In the genomic region with DNA sequence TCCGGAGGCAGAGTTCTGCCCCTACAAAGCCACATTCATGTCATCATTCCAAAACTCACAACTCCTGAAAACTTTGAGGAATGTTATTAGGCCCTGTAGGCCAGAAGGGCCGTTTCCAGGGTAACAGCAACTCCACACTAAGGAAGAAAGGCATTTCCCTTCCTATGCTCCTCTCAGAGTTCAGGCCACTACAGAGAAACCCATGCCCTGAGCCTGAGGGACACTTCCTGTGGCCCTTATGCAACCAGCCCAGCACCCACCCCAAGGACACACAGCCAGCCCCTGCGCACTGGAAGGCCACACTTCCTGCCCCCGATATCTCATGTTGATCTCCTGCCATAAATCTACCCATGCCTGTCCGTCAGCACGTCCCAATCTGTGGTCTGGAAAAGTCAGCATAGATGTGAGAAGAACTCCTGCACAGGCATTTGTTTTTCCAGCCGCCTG, we compare ENCODE assay signal across 10 cellular contexts.
DNase-seq lines count a peak whose midpoint lies in the region; ATAC-seq, FAIRE-seq and TF ChIP-seq lines count a peak whose summit lies in the region.
"Had no signal": no experiment of that assay in that cellular context is flagged by ENCODE, and none has a peak within 500 bp of the region (broad histone marks: within the 10 kb centered on the region; RNA-seq: fewer than 3 reads in every experiment).

No MANE protein-coding gene starts in this region.

- H3K4me3 ChIP-seq in HFF-Myc (replicated peaks; ENCODE audit: low read depth, low read length), result no peak overlapping the region
- H3K4me3 ChIP-seq in K562, result no peak overlapping the region

- WGBS in K562 (ENCODE audit: insufficient coverage, low coverage, missing lambda C conversion rate), result 19% methylated on average over 4 of the region's 7 CpGs

- CTCF ChIA-PET in K562 (lab: Yijun Ruan, JAX; ENCODE audit: low intra/inter-chr PET ratio), result no interaction called here

- peaks cover 3 to 7% of the 10 kb centered on the region in 2 experiments; a peak in 4 of 5 replicates for H3K4me1 ChIP-seq in K562 (replicated peaks in 1 of 2; ENCODE audit: control insufficient read depth in 2 of 2, insufficient read depth in 2 of 2, low read length in 2 of 2)

- no peaks in the 10 kb centered on the region for H3K36me3 ChIP-seq in K562 (ENCODE audit: control insufficient read depth, insufficient read depth, low read length)

- no TSS peak for BruUV-seq in K562 (replicated peaks; lab: Mats Ljungman, UMichigan)

- H3K9ac ChIP-seq in K562 (ENCODE audit: insufficient read depth in 1 of 2, low read depth in 2 of 2, low read length in 2 of 2), result no peak overlapping the region; a peak in 1 of 4 replicates

- DNase-seq in HFF-Myc (ENCODE audit: extremely low read depth, low read depth) (peak; percentile 40), K562 (ENCODE audit: extremely low read depth in 1 of 4, low spot score in 3 of 4) (peak in 2 of 4 experiments; percentile 13 to 30), hepatic stellate cell (ENCODE audit: low spot score) (peak; percentile 69), smooth muscle cell of the brain vasculature (ENCODE audit: low read depth, low spot score) (peak; percentile 35), NCI-H510A treated with DMSO at 0.1 percent for 48 hours (lab: John Stamatoyannopoulos, UW) (no peak), NOMO-1 treated with DMSO at 0.1 percent for 48 hours (lab: John Stamatoyannopoulos, UW; ENCODE audit: unreplicated experiment) (no peak)
- DNase-seq: stimulated activated CD4-positive, alpha-beta T cell treated with anti-CD3 and anti-CD28 coated beads, Interleukin-4, amount 100 ng/mL, for 24 hours had no signal

- peak; percentile 46 for FAIRE-seq in K562 (lab: Jason Lieb, UNC)
- FAIRE-seq: GM19239 had no signal

- H3K9me1 ChIP-seq in K562 (ENCODE audit: control insufficient read depth, insufficient read depth, low read length), result no peaks in the 10 kb centered on the region

- H3K79me2 ChIP-seq in K562 (ENCODE audit: control insufficient read depth, insufficient read depth, low read length), result no peaks in the 10 kb centered on the region

- 0 out of 2 replicates have a peak overlapping the region, but pooled peaks have one; percentile 11 for H3K4me2 ChIP-seq in K562 (ENCODE audit: insufficient read depth, low read length)

- peak overlapping the region; percentile 40; the same call in 1 of the 2 replicates for H2AFZ ChIP-seq in K562 (ENCODE audit: low read depth, low read length)

- POLR2A ChIA-PET in K562 (lab: Yijun Ruan, JAX), result no interaction called here

- no peaks in the 10 kb centered on the region for H4K20me1 ChIP-seq in K562 (replicated peaks; ENCODE audit: control insufficient read depth, insufficient read depth, low read length)

- TF ChIP-seq EP300 in K562 (IDR thresholded peaks at IDR 0.05; ENCODE audit: low read length), result peak; percentile 55; the same call in 1 of the 2 replicates

- H3K27me3 ChIP-seq in K562 (ENCODE audit: control insufficient read depth in 2 of 2, insufficient read depth in 2 of 2, low read length in 2 of 2), result no peaks in the 10 kb centered on the region

- intact Hi-C loops in K562 (cut with micrococcal nuclease), result no loop called here

- TF ChIP-seq RAD21 in K562 (CRISPR knock-in tag; conservative IDR thresholded peaks at IDR 0.05 in 1 of 2, IDR thresholded peaks at IDR 0.05 in 1 of 2), result peak in 1 of 2 experiments; percentile 21; a peak in 1 of 4 replicates

- TF ChIP-seq CTCF in HFF-Myc (IDR thresholded peaks at IDR 0.05; ENCODE audit: low read depth, low read length, missing control alignments) (no peak), K562 (IDR thresholded peaks at IDR 0.05 in 2 of 3, conservative IDR thresholded peaks at IDR 0.05 in 1 of 3; ENCODE audit: insufficient read depth in 2 of 3, low read depth in 1 of 3, low read length in 3 of 3) (no peak)

- no peaks in the 10 kb centered on the region for H3K9me3 ChIP-seq in K562 (replicated peaks; ENCODE audit: control insufficient read depth, insufficient read depth, low read depth, low read length)

- TF ChIP-seq POLR2A in K562 (conservative IDR thresholded peaks at IDR 0.05), result no peak

- ATAC-seq in K562 (no peak), GM19035 (IDR thresholded peaks at IDR 0.05; ENCODE audit: unreplicated experiment) (no peak), GM21390 (IDR thresholded peaks at IDR 0.05; ENCODE audit: unreplicated experiment) (no peak)

- in situ Hi-C loops in K562 (cut with MboI), result no loop called here

- H3K27ac ChIP-seq in K562 (ENCODE audit: extremely low read depth, low read depth, low read length), result no peak overlapping the region

TF ChIP-seq in K562, 482 proteins besides CTCF, POLR2A, EP300 and RAD21 (continues in another document):
- peak; percentile 38; the same call in 1 of the 2 replicates for TF ChIP-seq ARID1B (IDR thresholded peaks at IDR 0.05)
- no peak for TF ChIP-seq PCBP2 (IDR thresholded peaks at IDR 0.05; ENCODE audit: low read depth, low read length, poor library complexity, severe bottlenecking)
- peak in 1 of 2 experiments; percentile 67; a peak in 2 of 4 replicates for TF ChIP-seq RCOR1 (IDR thresholded peaks at IDR 0.05; ENCODE audit: borderline replicate concordance in 1 of 2, low read depth in 2 of 2, low read length in 2 of 2)
- TF ChIP-seq ZFX (CRISPR knock-in tag; IDR thresholded peaks at IDR 0.05), result 0 out of 2 replicates have a peak, but pooled peaks have one; percentile 23
- no peak for TF ChIP-seq RFX5 (IDR thresholded peaks at IDR 0.05; ENCODE audit: low read depth, low read length)
- no peak for TF ChIP-seq ZNF239 (CRISPR knock-in tag; IDR thresholded peaks at IDR 0.05)
- TF ChIP-seq ZNF384 (IDR thresholded peaks at IDR 0.05; ENCODE audit: low read depth, low read length), result no peak
- 0 out of 2 replicates have a peak, but pooled peaks have one; percentile 12 for TF ChIP-seq CXXC5 (CRISPR knock-in tag; IDR thresholded peaks at IDR 0.05)
- TF ChIP-seq, protein P1, sequence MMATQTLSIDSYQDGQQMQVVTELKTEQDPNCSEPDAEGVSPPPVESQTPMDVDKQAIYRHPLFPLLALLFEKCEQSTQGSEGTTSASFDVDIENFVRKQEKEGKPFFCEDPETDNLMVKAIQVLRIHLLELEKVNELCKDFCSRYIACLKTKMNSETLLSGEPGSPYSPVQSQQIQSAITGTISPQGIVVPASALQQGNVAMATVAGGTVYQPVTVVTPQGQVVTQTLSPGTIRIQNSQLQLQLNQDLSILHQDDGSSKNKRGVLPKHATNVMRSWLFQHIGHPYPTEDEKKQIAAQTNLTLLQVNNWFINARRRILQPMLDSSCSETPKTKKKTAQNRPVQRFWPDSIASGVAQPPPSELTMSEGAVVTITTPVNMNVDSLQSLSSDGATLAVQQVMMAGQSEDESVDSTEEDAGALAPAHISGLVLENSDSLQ (IDR thresholded peaks at IDR 0.05), result peak; percentile 93
- TF ChIP-seq, protein P2, sequence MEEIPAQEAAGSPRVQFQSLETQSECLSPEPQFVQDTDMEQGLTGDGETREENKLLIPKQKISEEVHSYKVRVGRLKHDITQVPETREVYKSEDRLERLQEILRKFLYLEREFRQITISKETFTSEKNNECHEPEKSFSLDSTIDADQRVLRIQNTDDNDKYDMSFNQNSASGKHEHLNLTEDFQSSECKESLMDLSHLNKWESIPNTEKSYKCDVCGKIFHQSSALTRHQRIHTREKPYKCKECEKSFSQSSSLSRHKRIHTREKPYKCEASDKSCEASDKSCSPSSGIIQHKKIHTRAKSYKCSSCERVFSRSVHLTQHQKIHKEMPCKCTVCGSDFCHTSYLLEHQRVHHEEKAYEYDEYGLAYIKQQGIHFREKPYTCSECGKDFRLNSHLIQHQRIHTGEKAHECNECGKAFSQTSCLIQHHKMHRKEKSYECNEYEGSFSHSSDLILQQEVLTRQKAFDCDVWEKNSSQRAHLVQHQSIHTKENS (CRISPR knock-in tag; IDR thresholded peaks at IDR 0.05), result no peak
- peak; percentile 64 for TF ChIP-seq GATA2 (CRISPR knock-in tag; IDR thresholded peaks at IDR 0.05)
- peak; percentile 73 to 79 for TF ChIP-seq NRF1 (conservative IDR thresholded peaks at IDR 0.05 in 1 of 2, IDR thresholded peaks at IDR 0.05 in 1 of 2)
- peak; percentile 26; the same call in 1 of the 2 replicates for TF ChIP-seq RNF2 (IDR thresholded peaks at IDR 0.05)
- no peak for TF ChIP-seq FIP1L1 (IDR thresholded peaks at IDR 0.05; ENCODE audit: low read depth, low read length, poor library complexity, severe bottlenecking)
- TF ChIP-seq, protein P3, sequence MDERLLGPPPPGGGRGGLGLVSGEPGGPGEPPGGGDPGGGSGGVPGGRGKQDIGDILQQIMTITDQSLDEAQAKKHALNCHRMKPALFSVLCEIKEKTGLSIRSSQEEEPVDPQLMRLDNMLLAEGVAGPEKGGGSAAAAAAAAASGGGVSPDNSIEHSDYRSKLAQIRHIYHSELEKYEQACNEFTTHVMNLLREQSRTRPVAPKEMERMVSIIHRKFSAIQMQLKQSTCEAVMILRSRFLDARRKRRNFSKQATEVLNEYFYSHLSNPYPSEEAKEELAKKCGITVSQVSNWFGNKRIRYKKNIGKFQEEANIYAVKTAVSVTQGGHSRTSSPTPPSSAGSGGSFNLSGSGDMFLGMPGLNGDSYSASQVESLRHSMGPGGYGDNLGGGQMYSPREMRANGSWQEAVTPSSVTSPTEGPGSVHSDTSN (CRISPR knock-in tag; IDR thresholded peaks at IDR 0.05; ENCODE audit: low read depth), result peak; percentile 68
- TF ChIP-seq, protein P3 (tag; conservative IDR thresholded peaks at IDR 0.05; ENCODE audit: low read depth), result peak; percentile 92
- TF ChIP-seq RFX1 (IDR thresholded peaks at IDR 0.05), result peak; percentile 30; the same call in 1 of the 2 replicates
- TF ChIP-seq ZNF79 (CRISPR knock-in tag; IDR thresholded peaks at IDR 0.05; ENCODE audit: low read depth), result no peak
- TF ChIP-seq MEIS2 (IDR thresholded peaks at IDR 0.05; ENCODE audit: partially characterized antibody), result peak; percentile 98
- peak; percentile 33; the same call in 1 of the 2 replicates for TF ChIP-seq ELF1 (tag; IDR thresholded peaks at IDR 0.05)
- peak; percentile 91 for TF ChIP-seq ETV1 (tag; conservative IDR thresholded peaks at IDR 0.05; ENCODE audit: low read depth)
- peak; percentile 28; the same call in 1 of the 2 replicates for TF ChIP-seq SOX6 (IDR thresholded peaks at IDR 0.05)

Comparison
In these comparisons a context has a peak if more than half of its experiments do, and no peak if none do; other contexts are left out.
1. DNase-seq: peak in HFF-Myc (single experiment), hepatic stellate cell (single experiment) and smooth muscle cell of the brain vasculature (single experiment); none in NCI-H510A treated with DMSO at 0.1 percent for 48 hours (single experiment) and NOMO-1 treated with DMSO at 0.1 percent for 48 hours (single experiment).